Comparison of ENCODE assay signal across 34 cellular contexts in the genomic region with DNA sequence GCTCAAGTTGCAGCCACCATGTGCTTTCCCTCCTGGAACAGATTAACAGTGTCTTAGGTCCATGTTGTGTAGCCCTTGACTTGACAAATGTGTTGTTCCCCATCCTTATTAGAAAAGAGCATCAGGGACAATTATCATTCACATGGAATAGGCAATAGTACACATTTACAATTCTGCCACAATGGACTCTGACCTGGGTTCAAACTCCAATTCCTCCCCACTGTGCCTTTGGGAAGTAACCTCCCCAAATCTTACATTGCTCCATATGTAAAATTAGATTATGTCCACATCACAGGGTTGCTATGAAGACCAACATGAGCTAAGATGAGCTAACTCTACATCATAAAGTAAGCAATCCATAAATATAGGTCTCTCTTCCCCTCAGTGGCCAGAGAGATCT.
"Had no signal": no experiment of that assay in that cellular context is flagged by ENCODE, and none has a peak within 500 bp of the region (broad histone marks: within the 10 kb centered on the region; RNA-seq: fewer than 3 reads in every experiment).

No MANE protein-coding gene starts in this region.

- H3K36me3 ChIP-seq: MG63 had no signal

- DNase-seq: Karpas-422, Kasumi-1, MG63, MM.1S, MV-4-11, NCI-H1048, NCI-H1092, NCI-H1092 treated with DMSO at 0.1 percent for 48 hours, NCI-H1105, NCI-H1105 treated with DMSO at 0.1 percent for 48 hours, NCI-H1417, NCI-H1417 treated with DMSO at 0.1 percent for 48 hours, NCI-H1436, NCI-H1436 treated with DMSO at 0.1 percent for 48 hours, NCI-H146, NCI-H1694, NCI-H1694 treated with DMSO at 0.1 percent for 48 hours, NCI-H187, NCI-H187 treated with DMSO at 0.1 percent for 48 hours, NCI-H1930, NCI-H2029, NCI-H2029 treated with DMSO at 0.1 percent for 48 hours, NCI-H2081, NCI-H2081 treated with DMSO at 0.1 percent for 48 hours, NCI-H2107, NCI-H2171, NCI-H2171 treated with DMSO at 0.1 percent for 48 hours, NCI-H2227 treated with DMSO at 0.1 percent for 48 hours, NCI-H226, NCI-H345, NCI-H446, NCI-H446 treated with DMSO at 0.1 percent for 48 hours, NCI-H510A, NCI-H510A treated with DMSO at 0.1 percent for 48 hours had no signal

- H3K4me3 ChIP-seq: MG63 had no signal

- H3K27me3 ChIP-seq: MG63 had no signal

- H3K9me3 ChIP-seq: MG63 had no signal
